Comparison of ENCODE assay signal across 7 cellular contexts in genomic region chr16:334861-335632, GRCh38. TPM values are rescaled to one million over a fixed set of nuclear protein-coding genes. Genes with fewer than 3 reads are reported as not detected.
DNase-seq lines count a peak whose midpoint lies in the region; ATAC-seq, FAIRE-seq and TF ChIP-seq lines count a peak whose summit lies in the region.
"Not testable (repeated sequence)": the region's sequence is repeated elsewhere in the genome, so short reads cannot be mapped to it uniquely, and the experiment has no call there.
"Had no signal": no experiment of that assay in that cellular context is flagged by ENCODE, and none has a peak within 500 bp of the region (broad histone marks: within the 10 kb centered on the region; RNA-seq: fewer than 3 reads in every experiment).

No MANE protein-coding gene starts in this region.

- H3K27me3 Mint-ChIP-seq in effector memory CD8-positive, alpha-beta T cell; osteocyte (ENCODE audit: unreplicated experiment): not testable (repeated sequence)

- TF ChIP-seq RAD21 in HepG2 (CRISPR knock-in tag; IDR thresholded peaks at IDR 0.05), result not testable (repeated sequence)

- H3K4me2 ChIP-seq in HepG2 (ENCODE audit: low read depth, low read length), result not testable (repeated sequence)

- POLR2A ChIA-PET in Panc1 (lab: Charles Lee); HepG2 (lab: Yijun Ruan, JAX): not testable (repeated sequence)

- not testable (repeated sequence) for H3K9me3 ChIP-seq in Panc1 (ENCODE audit: control insufficient read depth, insufficient read depth, low read depth, low read length); HepG2 (ENCODE audit: low read length)

- H3K79me2 ChIP-seq in HepG2 (ENCODE audit: insufficient read depth, low read length), result peaks cover 90% of the 10 kb centered on the region

- peak overlapping the region; percentile 4 to 18 for H3K4me3 Mint-ChIP-seq in effector memory CD8-positive, alpha-beta T cell
- H3K4me3 Mint-ChIP-seq in osteocyte (ENCODE audit: unreplicated experiment), result not testable (repeated sequence)

- WGBS in HepG2 (ENCODE audit: low lambda C conversion rate), result 91% methylated on average over 11 of the region's 11 CpGs

- H3K4me1 ChIP-seq in Panc1 (ENCODE audit: control insufficient read depth, insufficient read depth, low read length) (peaks cover 27% of the 10 kb centered on the region), HepG2 (ENCODE audit: insufficient read depth, low read length) (peaks cover 85% of the 10 kb centered on the region)

- peak overlapping the region; percentile 56 to 62 for H3K27ac Mint-ChIP-seq in effector memory CD8-positive, alpha-beta T cell
- peak overlapping the region; percentile 56 for H3K27ac Mint-ChIP-seq in osteocyte (ENCODE audit: unreplicated experiment)

- TF ChIP-seq POLR2A in HepG2 (IDR thresholded peaks at IDR 0.05; ENCODE audit: insufficient read depth in 1 of 2, low read depth in 2 of 2, low read length in 2 of 2), result not testable (repeated sequence)

- H3K36me3 ChIP-seq in Panc1 (ENCODE audit: control insufficient read depth, insufficient read depth, low read length); HepG2 (replicated peaks in 1 of 2; ENCODE audit: control insufficient read depth in 1 of 2, insufficient read depth in 2 of 2, low read length in 2 of 2): not testable (repeated sequence)

- not testable (repeated sequence) for H3K9me3 Mint-ChIP-seq in effector memory CD8-positive, alpha-beta T cell; osteocyte (ENCODE audit: unreplicated experiment)

- not testable (repeated sequence) for H3K27me3 ChIP-seq in Panc1 (ENCODE audit: control insufficient read depth, insufficient read depth, low read length); HepG2 (ENCODE audit: control insufficient read depth in 1 of 2, insufficient read depth in 2 of 2, low read length in 2 of 2)

- peaks cover 23% of the 10 kb centered on the region for H3K36me3 Mint-ChIP-seq in effector memory CD8-positive, alpha-beta T cell (ENCODE audit: insufficient read depth)
- H3K36me3 Mint-ChIP-seq in osteocyte (ENCODE audit: unreplicated experiment), result not testable (repeated sequence)

- peaks cover 57 to 62% of the 10 kb centered on the region in 2 donors for H3K4me1 Mint-ChIP-seq in effector memory CD8-positive, alpha-beta T cell (ENCODE audit: low read depth in 2 of 2)
- peaks cover 18% of the 10 kb centered on the region for H3K4me1 Mint-ChIP-seq in osteocyte (ENCODE audit: unreplicated experiment)

- CTCF ChIA-PET in Panc1 (lab: Charles Lee); HepG2 (lab: Yijun Ruan, JAX; ENCODE audit: low intra/inter-chr PET ratio, low total read pairs): not testable (repeated sequence)

- in situ Hi-C loops in Panc1 (cut with HindIII; ENCODE audit: low pct_unique_long_range_greater_than_20kb, low sequenced_read_pairs); HepG2 (cut with HindIII; ENCODE audit: extremely low pct_ligation_motif_present, low pct_unique_long_range_greater_than_20kb): not testable (repeated sequence)

- not testable (repeated sequence) for BruUV-seq in Panc1 (replicated peaks; lab: Mats Ljungman, UMichigan); HepG2 (replicated peaks; lab: Mats Ljungman, UMichigan)

- FAIRE-seq in G401.6 (lab: Jason Lieb, UNC), result peak; percentile 79
- FAIRE-seq in HepG2 (lab: Jason Lieb, UNC), result peak; percentile 32

- H3K9ac ChIP-seq in HepG2 (ENCODE audit: insufficient read depth, low read depth, low read length), result not testable (repeated sequence)

- H2AFZ ChIP-seq in HepG2 (ENCODE audit: low read length), result not testable (repeated sequence)

- TF ChIP-seq EP300 in HepG2 (IDR thresholded peaks at IDR 0.05; ENCODE audit: low read depth in 2 of 2, low read length in 2 of 2); HepG2 (CRISPR knock-in tag; IDR thresholded peaks at IDR 0.05; ENCODE audit: borderline replicate concordance): not testable (repeated sequence)

- H3K27ac ChIP-seq in Panc1 (ENCODE audit: low read length), result peak overlapping the region; percentile 52; the same call in 1 of the 2 replicates
- not testable (repeated sequence) for H3K27ac ChIP-seq in HepG2 (ENCODE audit: extremely low read length, insufficient read depth, low read length)

- not testable (repeated sequence) for H3K4me3 ChIP-seq in Panc1 (ENCODE audit: low read depth in 2 of 2, low read length in 2 of 2); HepG2 (replicated peaks in 1 of 3; ENCODE audit: insufficient read depth in 1 of 3, low read depth in 2 of 3, low read length in 3 of 3)

- not testable (repeated sequence) for ATAC-seq in Panc1; effector memory CD8-positive, alpha-beta T cell (replicated peaks); HepG2

- TF ChIP-seq CTCF in Panc1 (IDR thresholded peaks at IDR 0.05); HepG2 (CRISPR knock-in tag; IDR thresholded peaks at IDR 0.05); osteocyte (IDR thresholded peaks at IDR 0.05): not testable (repeated sequence)

- intact Hi-C loops in Panc1 (cut with micrococcal nuclease; ENCODE audit: unreplicated experiment); HepG2 (cut with micrococcal nuclease; ENCODE audit: unreplicated experiment): not testable (repeated sequence)

- H4K20me1 ChIP-seq in HepG2 (ENCODE audit: insufficient read depth, low read length), result peaks cover 42% of the 10 kb centered on the region

- not testable (repeated sequence) for DNase-seq in Panc1 (ENCODE audit: low read depth, low spot score); effector memory CD8-positive, alpha-beta T cell; HepG2 (ENCODE audit: low spot score); osteocyte (ENCODE audit: extremely low spot score, unreplicated experiment)

RNA-seq across cellular contexts. Expression of gene AXIN1, which starts 17.5 kb away (rescaled TPM):
- total RNA-seq in Panc1 (2021; ENCODE audit: unreplicated experiment) (53.3 TPM), HepG2 (2016; rRNA removed; fragmentation: Illumina TruSeq; extraction: Trizol) (18.8 and 24.0 TPM in 2 replicates), osteocyte (31.5 and 33.0 TPM in 2 replicates)
- polyA plus RNA-seq in Panc1 (2012; ENCODE audit: insufficient read length), result 82.4 TPM
- 17.0 and 18.3 TPM in 2 replicates for total RNA-seq in HepG2 (2016; cell fraction: cytosol; rRNA removed; fragmentation: Illumina TruSeq; extraction: Trizol; ENCODE audit: low read depth)
- total RNA-seq in HepG2 (2016; cell fraction: insoluble cytoplasmic fraction; rRNA removed; fragmentation: Illumina TruSeq; extraction: Trizol), result 14.2 and 23.9 TPM in 2 replicates
- 32.6 and 32.8 TPM in 2 replicates for total RNA-seq in HepG2 (2016; cell fraction: membrane; rRNA removed; fragmentation: Illumina TruSeq; extraction: Trizol)
- 14.9 and 17.5 TPM in 2 replicates for total RNA-seq in HepG2 (2016; cell fraction: nucleus; rRNA removed; fragmentation: Illumina TruSeq; extraction: Trizol)
- 26.0 and 28.5 TPM in 2 replicates for polyA plus RNA-seq in HepG2 (2011; rRNA removed)
- 37.0 and 44.7 TPM in 2 replicates for polyA plus RNA-seq in HepG2 (2011; cell fraction: cytosol; rRNA removed)
- 55.4 and 62.8 TPM in 2 replicates for polyA plus RNA-seq in HepG2 (2011; cell fraction: nucleus; rRNA removed)
- polyA plus RNA-seq in HepG2 (2012), result 28.4 and 30.4 TPM in 2 replicates
- 8.5 and 8.8 TPM in 2 replicates for polyA plus RNA-seq in HepG2 (2016; cell fraction: cytosol; fragmentation: Illumina TruSeq; extraction: Trizol; ENCODE audit: low read depth)
- 19.0 and 24.8 TPM in 2 replicates for polyA plus RNA-seq in HepG2 (2016; cell fraction: insoluble cytoplasmic fraction; fragmentation: Illumina TruSeq; extraction: Trizol; ENCODE audit: low read depth)
- polyA plus RNA-seq in HepG2 (2016; cell fraction: membrane; fragmentation: Illumina TruSeq; extraction: Trizol; ENCODE audit: low read depth), result 22.0 and 23.4 TPM in 2 replicates
- polyA plus RNA-seq in HepG2 (2016; cell fraction: nucleus; fragmentation: Illumina TruSeq; extraction: Trizol; ENCODE audit: insufficient read depth, low read depth), result 30.6 and 31.6 TPM in 2 replicates
- polyA minus RNA-seq in HepG2 (2011; rRNA and poly(A)+ RNA removed; ENCODE audit: low replicate concordance), result 10.4 and 24.0 TPM in 2 replicates
- polyA minus RNA-seq in HepG2 (2011; cell fraction: cytosol; rRNA and poly(A)+ RNA removed), result 21.4 and 23.6 TPM in 2 replicates
- 14.3 and 15.7 TPM in 2 replicates for polyA minus RNA-seq in HepG2 (2011; cell fraction: nucleus; rRNA and poly(A)+ RNA removed)

RNA-seq across cellular contexts. Expression of gene MRPL28, which starts 35.3 kb away (rescaled TPM):
- total RNA-seq in Panc1 (2021; ENCODE audit: unreplicated experiment), result 140 TPM
- 198 TPM for polyA plus RNA-seq in Panc1 (2012; ENCODE audit: insufficient read length)
- total RNA-seq in HepG2 (2016; rRNA removed; fragmentation: Illumina TruSeq; extraction: Trizol), result 114 and 128 TPM in 2 replicates
- 30.5 and 32.3 TPM in 2 replicates for total RNA-seq in HepG2 (2016; cell fraction: cytosol; rRNA removed; fragmentation: Illumina TruSeq; extraction: Trizol; ENCODE audit: low read depth)
- 115 and 131 TPM in 2 replicates for total RNA-seq in HepG2 (2016; cell fraction: insoluble cytoplasmic fraction; rRNA removed; fragmentation: Illumina TruSeq; extraction: Trizol)
- 36.8 and 38.6 TPM in 2 replicates for total RNA-seq in HepG2 (2016; cell fraction: membrane; rRNA removed; fragmentation: Illumina TruSeq; extraction: Trizol)
- 35.6 and 38.6 TPM in 2 replicates for total RNA-seq in HepG2 (2016; cell fraction: nucleus; rRNA removed; fragmentation: Illumina TruSeq; extraction: Trizol)
- 121 and 135 TPM in 2 replicates for polyA plus RNA-seq in HepG2 (2011; rRNA removed)
- polyA plus RNA-seq in HepG2 (2011; cell fraction: cytosol; rRNA removed), result 141 and 211 TPM in 2 replicates
- 65.0 and 69.2 TPM in 2 replicates for polyA plus RNA-seq in HepG2 (2011; cell fraction: nucleus; rRNA removed)
- 50.0 and 56.2 TPM in 2 replicates for polyA plus RNA-seq in HepG2 (2012)
- polyA plus RNA-seq in HepG2 (2016; cell fraction: cytosol; fragmentation: Illumina TruSeq; extraction: Trizol; ENCODE audit: low read depth), result 35.7 and 36.6 TPM in 2 replicates
- polyA plus RNA-seq in HepG2 (2016; cell fraction: insoluble cytoplasmic fraction; fragmentation: Illumina TruSeq; extraction: Trizol; ENCODE audit: low read depth), result 162 and 166 TPM in 2 replicates
- polyA plus RNA-seq in HepG2 (2016; cell fraction: membrane; fragmentation: Illumina TruSeq; extraction: Trizol; ENCODE audit: low read depth), result 35.5 and 36.2 TPM in 2 replicates
- polyA plus RNA-seq in HepG2 (2016; cell fraction: nucleus; fragmentation: Illumina TruSeq; extraction: Trizol; ENCODE audit: insufficient read depth, low read depth), result 85.4 and 90.0 TPM in 2 replicates
- 51.3 and 73.8 TPM in 2 replicates for polyA minus RNA-seq in HepG2 (2011; rRNA and poly(A)+ RNA removed; ENCODE audit: low replicate concordance)
- polyA minus RNA-seq in HepG2 (2011; cell fraction: cytosol; rRNA and poly(A)+ RNA removed), result 29.4 and 29.5 TPM in 2 replicates
- polyA minus RNA-seq in HepG2 (2011; cell fraction: nucleus; rRNA and poly(A)+ RNA removed), result 10.2 and 13.2 TPM in 2 replicates
- 71.7 and 74.3 TPM in 2 replicates for total RNA-seq in osteocyte

RNA-seq across cellular contexts. Expression of gene PGAP6, which starts 46.7 kb away (rescaled TPM):
- total RNA-seq in Panc1 (2021; ENCODE audit: unreplicated experiment), result 128 TPM
- polyA plus RNA-seq in Panc1 (2012; ENCODE audit: insufficient read length), result 259 TPM
- total RNA-seq in HepG2 (2016; rRNA removed; fragmentation: Illumina TruSeq; extraction: Trizol), result 33.7 and 52.7 TPM in 2 replicates
- total RNA-seq in HepG2 (2016; cell fraction: cytosol; rRNA removed; fragmentation: Illumina TruSeq; extraction: Trizol; ENCODE audit: low read depth), result 52.2 and 54.4 TPM in 2 replicates
- total RNA-seq in HepG2 (2016; cell fraction: insoluble cytoplasmic fraction; rRNA removed; fragmentation: Illumina TruSeq; extraction: Trizol), result 27.1 and 52.1 TPM in 2 replicates
- total RNA-seq in HepG2 (2016; cell fraction: membrane; rRNA removed; fragmentation: Illumina TruSeq; extraction: Trizol), result 108 and 112 TPM in 2 replicates
- total RNA-seq in HepG2 (2016; cell fraction: nucleus; rRNA removed; fragmentation: Illumina TruSeq; extraction: Trizol), result 36.6 and 38.8 TPM in 2 replicates
- 136 and 192 TPM in 2 replicates for polyA plus RNA-seq in HepG2 (2011; rRNA removed)
- polyA plus RNA-seq in HepG2 (2011; cell fraction: cytosol; rRNA removed), result 183 and 222 TPM in 2 replicates
- polyA plus RNA-seq in HepG2 (2011; cell fraction: nucleus; rRNA removed), result 308 and 324 TPM in 2 replicates
- polyA plus RNA-seq in HepG2 (2012), result 54.7 and 75.9 TPM in 2 replicates
- polyA plus RNA-seq in HepG2 (2016; cell fraction: cytosol; fragmentation: Illumina TruSeq; extraction: Trizol; ENCODE audit: low read depth), result 90.3 and 94.2 TPM in 2 replicates
- 43.3 and 54.7 TPM in 2 replicates for polyA plus RNA-seq in HepG2 (2016; cell fraction: insoluble cytoplasmic fraction; fragmentation: Illumina TruSeq; extraction: Trizol; ENCODE audit: low read depth)
- polyA plus RNA-seq in HepG2 (2016; cell fraction: membrane; fragmentation: Illumina TruSeq; extraction: Trizol; ENCODE audit: low read depth), result 117 and 127 TPM in 2 replicates
- polyA plus RNA-seq in HepG2 (2016; cell fraction: nucleus; fragmentation: Illumina TruSeq; extraction: Trizol; ENCODE audit: insufficient read depth, low read depth), result 107 and 123 TPM in 2 replicates
- polyA minus RNA-seq in HepG2 (2011; rRNA and poly(A)+ RNA removed; ENCODE audit: low replicate concordance), result 53.1 and 397 TPM in 2 replicates
- polyA minus RNA-seq in HepG2 (2011; cell fraction: cytosol; rRNA and poly(A)+ RNA removed), result 61.4 and 63.3 TPM in 2 replicates
- polyA minus RNA-seq in HepG2 (2011; cell fraction: nucleus; rRNA and poly(A)+ RNA removed), result 26.0 and 48.0 TPM in 2 replicates
- 59.3 and 61.6 TPM in 2 replicates for total RNA-seq in osteocyte

RNA-seq across cellular contexts. Expression of gene PDIA2, which starts 52.1 kb away (rescaled TPM):
- total RNA-seq in Panc1 (2021; ENCODE audit: unreplicated experiment) (1.1 TPM), HepG2 (2016; rRNA removed; fragmentation: Illumina TruSeq; extraction: Trizol) (0.35 and 0.60 TPM in 2 replicates), osteocyte (not detected in 2 replicates)
- 3.2 TPM for polyA plus RNA-seq in Panc1 (2012; ENCODE audit: insufficient read length)
- total RNA-seq in HepG2 (2016; cell fraction: cytosol; rRNA removed; fragmentation: Illumina TruSeq; extraction: Trizol; ENCODE audit: low read depth), result not detected in 2 replicates
- total RNA-seq in HepG2 (2016; cell fraction: insoluble cytoplasmic fraction; rRNA removed; fragmentation: Illumina TruSeq; extraction: Trizol), result 0.50 TPM in 1 of 2 replicates, not detected in the other
- not detected in 2 replicates for total RNA-seq in HepG2 (2016; cell fraction: membrane; rRNA removed; fragmentation: Illumina TruSeq; extraction: Trizol)
- 0.81 and 1.0 TPM in 2 replicates for total RNA-seq in HepG2 (2016; cell fraction: nucleus; rRNA removed; fragmentation: Illumina TruSeq; extraction: Trizol)
- 1.9 and 2.9 TPM in 2 replicates for polyA plus RNA-seq in HepG2 (2011; rRNA removed)
- 1.2 and 1.4 TPM in 2 replicates for polyA plus RNA-seq in HepG2 (2011; cell fraction: cytosol; rRNA removed)
- polyA plus RNA-seq in HepG2 (2011; cell fraction: nucleus; rRNA removed), result 10.2 and 14.0 TPM in 2 replicates
- polyA plus RNA-seq in HepG2 (2012), result 0.63 and 1.1 TPM in 2 replicates
- polyA plus RNA-seq in HepG2 (2016; cell fraction: cytosol; fragmentation: Illumina TruSeq; extraction: Trizol; ENCODE audit: low read depth), result not detected in 2 replicates
- not detected in 2 replicates for polyA plus RNA-seq in HepG2 (2016; cell fraction: insoluble cytoplasmic fraction; fragmentation: Illumina TruSeq; extraction: Trizol; ENCODE audit: low read depth)
- not detected in 2 replicates for polyA plus RNA-seq in HepG2 (2016; cell fraction: membrane; fragmentation: Illumina TruSeq; extraction: Trizol; ENCODE audit: low read depth)
- polyA plus RNA-seq in HepG2 (2016; cell fraction: nucleus; fragmentation: Illumina TruSeq; extraction: Trizol; ENCODE audit: insufficient read depth, low read depth), result 1.8 and 2.1 TPM in 2 replicates
- 1.3 TPM in 1 of 2 replicates, not detected in the other for polyA minus RNA-seq in HepG2 (2011; rRNA and poly(A)+ RNA removed; ENCODE audit: low replicate concordance)
- polyA minus RNA-seq in HepG2 (2011; cell fraction: cytosol; rRNA and poly(A)+ RNA removed), result not detected in 2 replicates
- 0.99 TPM in 1 of 2 replicates, not detected in the other for polyA minus RNA-seq in HepG2 (2011; cell fraction: nucleus; rRNA and poly(A)+ RNA removed)
- total RNA-seq: PC-3 had no signal
- polyA plus RNA-seq: IgD-negative memory B cell had no signal

RNA-seq across cellular contexts. Expression of gene ARHGDIG, which starts 54.7 kb away (rescaled TPM):
- total RNA-seq in Panc1 (2021; ENCODE audit: unreplicated experiment) (2.4 TPM), HepG2 (2016; rRNA removed; fragmentation: Illumina TruSeq; extraction: Trizol) (0.24 TPM in 1 of 2 replicates, not detected in the other), osteocyte (0.54 TPM in 1 of 2 replicates, not detected in the other)
- 8.3 TPM for polyA plus RNA-seq in Panc1 (2012; ENCODE audit: insufficient read length)
- total RNA-seq in HepG2 (2016; cell fraction: cytosol; rRNA removed; fragmentation: Illumina TruSeq; extraction: Trizol; ENCODE audit: low read depth), result 0.26 and 0.61 TPM in 2 replicates
- 0.11 TPM in 1 of 2 replicates, not detected in the other for total RNA-seq in HepG2 (2016; cell fraction: insoluble cytoplasmic fraction; rRNA removed; fragmentation: Illumina TruSeq; extraction: Trizol)
- total RNA-seq in HepG2 (2016; cell fraction: membrane; rRNA removed; fragmentation: Illumina TruSeq; extraction: Trizol), result 0.21 and 0.31 TPM in 2 replicates
- total RNA-seq in HepG2 (2016; cell fraction: nucleus; rRNA removed; fragmentation: Illumina TruSeq; extraction: Trizol), result not detected in 2 replicates
- polyA plus RNA-seq in HepG2 (2011; rRNA removed), result 0.48 and 0.63 TPM in 2 replicates
- 0.33 and 0.58 TPM in 2 replicates for polyA plus RNA-seq in HepG2 (2011; cell fraction: cytosol; rRNA removed)
- polyA plus RNA-seq in HepG2 (2011; cell fraction: nucleus; rRNA removed), result 3.2 and 3.7 TPM in 2 replicates
- polyA plus RNA-seq in HepG2 (2012), result 0.17 and 0.36 TPM in 2 replicates
- 0.16 TPM in 1 of 2 replicates, not detected in the other for polyA plus RNA-seq in HepG2 (2016; cell fraction: cytosol; fragmentation: Illumina TruSeq; extraction: Trizol; ENCODE audit: low read depth)
- polyA plus RNA-seq in HepG2 (2016; cell fraction: insoluble cytoplasmic fraction; fragmentation: Illumina TruSeq; extraction: Trizol; ENCODE audit: low read depth), result not detected in 2 replicates
- polyA plus RNA-seq in HepG2 (2016; cell fraction: membrane; fragmentation: Illumina TruSeq; extraction: Trizol; ENCODE audit: low read depth), result not detected in 2 replicates
- polyA plus RNA-seq in HepG2 (2016; cell fraction: nucleus; fragmentation: Illumina TruSeq; extraction: Trizol; ENCODE audit: insufficient read depth, low read depth), result not detected in 2 replicates
- polyA minus RNA-seq in HepG2 (2011; rRNA and poly(A)+ RNA removed; ENCODE audit: low replicate concordance), result not detected in 2 replicates
- not detected in 2 replicates for polyA minus RNA-seq in HepG2 (2011; cell fraction: cytosol; rRNA and poly(A)+ RNA removed)
- 0.50 TPM in 1 of 2 replicates, not detected in the other for polyA minus RNA-seq in HepG2 (2011; cell fraction: nucleus; rRNA and poly(A)+ RNA removed)
- total RNA-seq: PC-3 had no signal
- polyA plus RNA-seq: IgD-negative memory B cell had no signal
